In the genomic region with DNA sequence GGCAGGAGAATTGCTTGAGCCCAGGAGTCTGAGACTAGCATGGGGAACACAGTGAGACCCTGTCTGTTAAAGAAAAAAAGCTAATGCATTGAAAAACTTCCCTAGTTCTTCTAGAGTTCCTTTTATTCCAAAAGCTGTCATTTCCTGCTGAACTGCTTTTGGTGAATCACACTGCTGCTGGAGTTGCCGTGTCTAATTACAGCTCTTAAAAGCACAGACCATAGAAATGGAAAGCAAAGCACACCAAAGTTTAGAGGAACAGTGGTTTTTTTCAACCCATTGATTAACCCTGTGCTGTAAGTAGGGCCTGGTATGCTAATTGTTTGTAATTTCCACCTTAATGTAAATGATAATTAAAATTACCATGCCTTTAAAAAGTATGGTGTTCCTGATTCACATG, we compare ENCODE assay signal across 13 cellular contexts. TPM values are rescaled to one million over a fixed set of nuclear protein-coding genes. Genes with fewer than 3 reads are reported as not detected.
DNase-seq lines count a peak whose midpoint lies in the region; ATAC-seq and TF ChIP-seq lines count a peak whose summit lies in the region.
"Had no signal": no experiment of that assay in that cellular context is flagged by ENCODE, and none has a peak within 500 bp of the region (broad histone marks: within the 10 kb centered on the region; RNA-seq: fewer than 3 reads in every experiment).

No MANE protein-coding gene starts in this region.

- 9 to 11% methylated on average over 1 of the region's 1 CpG for WGBS in lower leg skin, 2 donors

- no peak for TF ChIP-seq POLR2A in lower leg skin (IDR thresholded peaks at IDR 0.05)

- H3K9me3 ChIP-seq in right atrium auricular region (no peaks in the 10 kb centered on the region), thoracic aorta (no peaks in the 10 kb centered on the region)
- H3K9me3 ChIP-seq: Peyer's patch had no signal

- H3K27ac ChIP-seq in right atrium auricular region (peak overlapping the region in 1 of 2 donors; percentile 33), thoracic aorta (peak overlapping the region; percentile 42)
- H3K27ac ChIP-seq: KMS-11, Peyer's patch had no signal

- DNase-seq in Right ventricle myocardium superior (no peak), right atrium auricular region (ENCODE audit: low spot score) (no peak), astrocyte of the cerebellum (ENCODE audit: low read depth) (peak; percentile 70), iPS DF 19.7 (ENCODE audit: low read depth, low spot score) (peak; percentile 45), thoracic aorta (ENCODE audit: low spot score) (no peak), lower leg skin (ENCODE audit: low spot score in 2 of 2) (no peak)
- no peak for DNase-seq in stimulated activated CD4-positive, alpha-beta T cell treated with anti-CD3 and anti-CD28 coated beads, Interleukin-2, amount 100 ng/mL, for 24 hours
- DNase-seq: activated CD8-positive, alpha-beta T cell treated with anti-CD3 and anti-CD28 coated beads for 36 hours; Peyer's patch; stimulated activated CD4-positive, alpha-beta T cell treated with anti-CD3 and anti-CD28 coated beads, Interleukin-2, amount 100 ng/mL, for 48 hours had no signal

- in situ Hi-C loops in astrocyte of the cerebellum (cut with HindIII; ENCODE audit: low sequenced_read_pairs) = no loop called here

- intact Hi-C loops in Right ventricle myocardium superior (cut with DNase I) (loop anchor here (10.0 kb wide), 1 partner anchor 47 kb away; no protein-coding TSS in a partner anchor), lower leg skin (cut with DNase I; ENCODE audit: low total_unique reads) (no loop called here)

- H3K36me3 ChIP-seq in right atrium auricular region (peaks cover 8% of the 10 kb centered on the region), thoracic aorta (peaks cover 15% of the 10 kb centered on the region)

- TF ChIP-seq CTCF in right atrium auricular region (IDR thresholded peaks at IDR 0.05) (no peak), astrocyte of the cerebellum (IDR thresholded peaks at IDR 0.05; ENCODE audit: low read depth, low read length, missing control alignments) (no peak), thoracic aorta (IDR thresholded peaks at IDR 0.05) (no peak), lower leg skin (IDR thresholded peaks at IDR 0.05) (no peak)

- ATAC-seq in Right ventricle myocardium superior (ENCODE audit: poor library complexity) (peak; percentile 27), thoracic aorta (ENCODE audit: insufficient number of reproducible peaks, low FRiP score, low read depth) (no peak), GM18861 (IDR thresholded peaks at IDR 0.05; ENCODE audit: unreplicated experiment) (no peak)
- ATAC-seq: activated CD8-positive, alpha-beta T cell treated with anti-CD3 and anti-CD28 coated beads for 36 hours had no signal

- peaks cover 0 to 26% of the 10 kb centered on the region in 2 donors for H3K4me1 ChIP-seq in right atrium auricular region
- peaks cover 19 to 31% of the 10 kb centered on the region in 2 donors for H3K4me1 ChIP-seq in thoracic aorta (ENCODE audit: control insufficient read depth in 1 of 2, low read depth in 2 of 2)

- H3K4me3 ChIP-seq in right atrium auricular region = no peak overlapping the region
- H3K4me3 ChIP-seq in astrocyte of the cerebellum (ENCODE audit: low read depth, low read length) = no peak overlapping the region
- peak overlapping the region; percentile 44 for H3K4me3 ChIP-seq in thoracic aorta
- H3K4me3 ChIP-seq in lower leg skin (ENCODE audit: low read depth, poor library complexity, severe bottlenecking) = no peak overlapping the region
- H3K4me3 ChIP-seq: lung, Peyer's patch had no signal

- no peaks in the 10 kb centered on the region for H3K27me3 ChIP-seq in right atrium auricular region
- no peaks in the 10 kb centered on the region for H3K27me3 ChIP-seq in thoracic aorta (replicated peaks; ENCODE audit: insufficient read depth)
- H3K27me3 ChIP-seq: Peyer's patch had no signal

RNA-seq across cellular contexts. Expression of a gene that starts 52.4 kb away (rescaled TPM):
- total RNA-seq in Right ventricle myocardium superior (25.4 TPM), right atrium auricular region (10 to 100 TPM; 34.9 to 59.0 TPM), thoracic aorta (100 to 1,000 TPM; 142 to 156 TPM), lower leg skin (100 to 1,000 TPM in 1 of 4 donors, 10 to 100 TPM in 3; 38.2 to 104 (median 44.9) TPM)

Comparison
In these comparisons a context has a peak if more than half of its experiments do, and no peak if none do; other contexts are left out.
1. DNase-seq: peak in astrocyte of the cerebellum (single experiment) and iPS DF 19.7 (single experiment); none in Right ventricle myocardium superior (single experiment), right atrium auricular region (single experiment), thoracic aorta (single experiment), lower leg skin (0 of 2) and stimulated activated CD4-positive, alpha-beta T cell treated with anti-CD3 and anti-CD28 coated beads, Interleukin-2, amount 100 ng/mL, for 24 hours (0 of 2).